8 cellular contexts compared by ENCODE assay signal in genomic region chr12:92139634-92140555, GRCh38. TPM values are rescaled to one million over a fixed set of nuclear protein-coding genes. Genes with fewer than 3 reads are reported as not detected.
DNase-seq lines count a peak whose midpoint lies in the region; ATAC-seq, FAIRE-seq and TF ChIP-seq lines count a peak whose summit lies in the region.

No MANE protein-coding gene starts in this region.

- peaks cover 59% of the 10 kb centered on the region for H3K4me1 ChIP-seq in endothelial cell of umbilical vein (ENCODE audit: control insufficient read depth, extremely low read depth, insufficient read depth, low read length)
- peaks cover 34% of the 10 kb centered on the region for H3K4me1 ChIP-seq in parathyroid adenoma

- intact Hi-C loops in endothelial cell of umbilical vein (cut with micrococcal nuclease) = loop anchor here (5.0 kb wide), 1 partner anchor 213 kb away; no protein-coding TSS in a partner anchor

- H3K9me3 ChIP-seq in endothelial cell of umbilical vein (replicated peaks; ENCODE audit: control insufficient read depth, insufficient read depth, low read length) = no peaks in the 10 kb centered on the region
- no peaks in the 10 kb centered on the region for H3K9me3 ChIP-seq in parathyroid adenoma (ENCODE audit: control insufficient read depth, low read length)

- H3K9me1 ChIP-seq in endothelial cell of umbilical vein (replicated peaks; ENCODE audit: control insufficient read depth, extremely low read depth, insufficient read depth, low read length) = no peaks in the 10 kb centered on the region

- POLR2A ChIA-PET in endothelial cell of umbilical vein (lab: Charles Lee) = no interaction called here

- dilution Hi-C loops in endothelial cell of umbilical vein (cut with MboI; ENCODE audit: extremely low pct_ligation_motif_present, low sequenced_read_pairs) = no loop called here

- no peak for TF ChIP-seq CTCF in GM12864 (IDR thresholded peaks at IDR 0.05; ENCODE audit: low read depth, low read length, missing control alignments)
- TF ChIP-seq CTCF in endothelial cell of umbilical vein (IDR thresholded peaks at IDR 0.05; ENCODE audit: extremely low read depth in 1 of 2, insufficient read depth in 1 of 2, low read depth in 1 of 2, low read length in 2 of 2) = no peak
- no peak for TF ChIP-seq CTCF in parathyroid adenoma (IDR thresholded peaks at IDR 0.05)

- BruUV-seq in endothelial cell of umbilical vein (replicated peaks; lab: Mats Ljungman, UMichigan) = no TSS peak

- H3K79me2 ChIP-seq in endothelial cell of umbilical vein (ENCODE audit: control insufficient read depth, insufficient read depth, low read length) = peaks cover 95% of the 10 kb centered on the region
- peaks cover 59% of the 10 kb centered on the region for H3K79me2 ChIP-seq in parathyroid adenoma

- CTCF ChIA-PET in endothelial cell of umbilical vein (lab: Charles Lee) = no interaction called here

- peak overlapping the region; percentile 89 for H3K9ac ChIP-seq in endothelial cell of umbilical vein (replicated peaks; ENCODE audit: extremely low read depth, insufficient read depth, low read length)
- H3K9ac ChIP-seq in parathyroid adenoma = no peak overlapping the region

- H3K36me3 ChIP-seq in endothelial cell of umbilical vein (ENCODE audit: control insufficient read depth in 2 of 2, extremely low read depth in 1 of 2, insufficient read depth in 2 of 2, low read length in 2 of 2) (peaks cover 0 to 12% of the 10 kb centered on the region in 2 experiments), parathyroid adenoma (ENCODE audit: control insufficient read depth, insufficient read depth, low read length) (no peaks in the 10 kb centered on the region)

- H3K4me2 ChIP-seq in endothelial cell of umbilical vein (ENCODE audit: insufficient read depth, low read length) (peak overlapping the region; percentile 96), parathyroid adenoma (ENCODE audit: low read length) (peak overlapping the region; percentile 66)

- H4K20me1 ChIP-seq in endothelial cell of umbilical vein (replicated peaks; ENCODE audit: control insufficient read depth, extremely low read depth, insufficient read depth, low read length) = peaks cover 6% of the 10 kb centered on the region

- no peak for TF ChIP-seq POLR2A in endothelial cell of umbilical vein (IDR thresholded peaks at IDR 0.05; ENCODE audit: low read depth, low read length)

- FAIRE-seq in endothelial cell of umbilical vein (lab: Jason Lieb, UNC) = no peak

- DNase-seq in GM12864 (ENCODE audit: low read depth) (no peak), NCI-H748 treated with DMSO at 0.1 percent for 48 hours (lab: John Stamatoyannopoulos, UW) (peak; percentile 63), endothelial cell of umbilical vein (ENCODE audit: low read depth, low spot score) (peak; percentile 48)
- DNase-seq in activated CD4-positive, alpha-beta T cell treated with anti-CD3 and anti-CD28 coated beads for 48 hours = no peak

- ATAC-seq in GM18870 (IDR thresholded peaks at IDR 0.05; ENCODE audit: unreplicated experiment) = no peak
- ATAC-seq in HG03280 (IDR thresholded peaks at IDR 0.05; ENCODE audit: unreplicated experiment) = no peak
- no peak for ATAC-seq in HG03439 (IDR thresholded peaks at IDR 0.05; ENCODE audit: unreplicated experiment)

- no peaks in the 10 kb centered on the region for H3K27me3 ChIP-seq in endothelial cell of umbilical vein (ENCODE audit: control insufficient read depth in 2 of 2, insufficient read depth in 2 of 2, low read length in 2 of 2)
- H3K27me3 ChIP-seq in parathyroid adenoma (ENCODE audit: control insufficient read depth, insufficient read depth, low read length) = no peaks in the 10 kb centered on the region

- no peak overlapping the region for H2AFZ ChIP-seq in endothelial cell of umbilical vein (ENCODE audit: low read depth, low read length)
- H2AFZ ChIP-seq in parathyroid adenoma = no peak overlapping the region

- H3K27ac ChIP-seq in endothelial cell of umbilical vein (ENCODE audit: insufficient read depth, low read depth, low read length) (no peak overlapping the region), parathyroid adenoma (no peak overlapping the region)

- H3K4me3 ChIP-seq in GM12864 (ENCODE audit: low read depth, low read length) = peak overlapping the region; percentile 99
- H3K4me3 ChIP-seq in endothelial cell of umbilical vein (replicated peaks in 1 of 3; ENCODE audit: insufficient read depth in 1 of 3, low read depth in 1 of 3, low read length in 3 of 3) = peak overlapping the region; percentile 53 to 86 (median 85)
- H3K4me3 ChIP-seq in parathyroid adenoma (ENCODE audit: low read depth, low read length) = peak overlapping the region; percentile 88

TF ChIP-seq in endothelial cell of umbilical vein, 7 proteins besides CTCF, POLR2A, EP300 and RAD21:
- TF ChIP-seq EZH2 (IDR thresholded peaks at IDR 0.05; ENCODE audit: borderline replicate concordance, low read depth, low read length, severe bottlenecking) (no peak), FOS (IDR thresholded peaks at IDR 0.05; ENCODE audit: borderline replicate concordance, insufficient read depth, low read length) (peak; percentile 53)

RNA-seq across cellular contexts. Expression of gene BTG1, which starts 5.8 kb away (rescaled TPM):
- 89.5 and 104 TPM in 2 replicates for total RNA-seq in endothelial cell of umbilical vein
- 42.8 and 45.5 TPM in 2 replicates for polyA plus RNA-seq in endothelial cell of umbilical vein
- 69.1 and 74.9 TPM in 2 replicates for polyA plus RNA-seq in endothelial cell of umbilical vein (2011; cell fraction: cytosol; rRNA removed)
- 41.1 and 47.4 TPM in 2 replicates for polyA plus RNA-seq in endothelial cell of umbilical vein (2011; cell fraction: nucleus; rRNA removed)
- 57.0 and 58.2 TPM in 2 replicates for polyA plus RNA-seq in endothelial cell of umbilical vein (2012)
- polyA minus RNA-seq in endothelial cell of umbilical vein = 109 and 157 TPM in 2 replicates
- polyA minus RNA-seq in endothelial cell of umbilical vein (2011; cell fraction: cytosol; rRNA and poly(A)+ RNA removed) = 16.5 TPM
- polyA minus RNA-seq in endothelial cell of umbilical vein (2011; cell fraction: nucleus; rRNA and poly(A)+ RNA removed) = 99.3 and 105 TPM in 2 replicates

Comparison
In these comparisons a context has a peak if more than half of its experiments do, and no peak if none do; other contexts are left out.
1. DNase-seq: peak in NCI-H748 treated with DMSO at 0.1 percent for 48 hours (single experiment) and endothelial cell of umbilical vein (single experiment); none in GM12864 (single experiment) and activated CD4-positive, alpha-beta T cell treated with anti-CD3 and anti-CD28 coated beads for 48 hours (single experiment).
2. Peak in every context shown above with its lines, with median percentiles within 50 percentile points of each other: H3K4me3 ChIP-seq.